17 cellular contexts compared by ENCODE assay signal in the genomic region with DNA sequence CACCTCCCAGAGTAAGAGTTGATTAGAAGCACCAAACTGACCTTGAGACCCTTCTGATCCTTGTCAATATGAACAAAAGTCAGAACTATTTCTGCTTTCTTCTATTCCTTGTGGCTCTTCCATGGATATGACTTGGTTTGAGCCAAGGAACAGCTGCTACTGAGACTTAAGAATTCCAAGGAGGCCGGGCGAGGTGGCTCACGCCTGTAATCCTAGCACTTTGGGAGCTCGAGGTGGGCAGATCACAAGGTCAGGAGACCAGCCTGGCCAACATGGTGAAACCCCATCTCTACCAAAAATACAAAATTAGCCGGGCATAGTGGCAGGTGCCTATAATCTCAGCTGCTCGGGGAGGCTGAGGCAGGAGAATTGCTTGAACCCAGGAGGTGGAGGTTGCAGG. TPM values are rescaled to one million over a fixed set of nuclear protein-coding genes. Genes with fewer than 3 reads are reported as not detected.
"Had no signal": no experiment of that assay in that cellular context is flagged by ENCODE, and none has a peak within 500 bp of the region (broad histone marks: within the 10 kb centered on the region; RNA-seq: fewer than 3 reads in every experiment).

No MANE protein-coding gene starts in this region.

RNA-seq across cellular contexts. Expression of gene CHRNG, which starts 31.0 kb away (rescaled TPM):
- total RNA-seq: naive thymus-derived CD4-positive, alpha-beta T cell; natural killer cell; neural crest cell; omental fat pad; ovary; progenitor cell of endocrine pancreas; pulmonary artery endothelial cell; right atrium auricular region; sciatic nerve; smooth muscle cell; spleen; suprapubic skin; testis; tibial nerve; upper lobe of left lung; ureter; vagina had no signal
- polyA plus RNA-seq: ovary, smooth muscle cell had no signal

RNA-seq across cellular contexts. Expression of gene CHRND, which starts 44.5 kb away (rescaled TPM):
- total RNA-seq: naive thymus-derived CD4-positive, alpha-beta T cell; natural killer cell; omental fat pad; pulmonary artery endothelial cell; sciatic nerve; smooth muscle cell; suprapubic skin; tibial nerve; upper lobe of left lung; ureter; vagina had no signal
- polyA plus RNA-seq: ovary, smooth muscle cell, spleen had no signal

RNA-seq across cellular contexts. Expression of gene PRSS56, which starts 50.3 kb away (rescaled TPM):
- total RNA-seq: naive thymus-derived CD4-positive, alpha-beta T cell; natural killer cell; omental fat pad; progenitor cell of endocrine pancreas; pulmonary artery endothelial cell; sciatic nerve; smooth muscle cell; suprapubic skin; tibial nerve; upper lobe of left lung; ureter; vagina had no signal
- polyA plus RNA-seq: naive thymus-derived CD4-positive, alpha-beta T cell; ovary; smooth muscle cell had no signal
